8 cellular contexts compared by ENCODE assay signal in the genomic region with DNA sequence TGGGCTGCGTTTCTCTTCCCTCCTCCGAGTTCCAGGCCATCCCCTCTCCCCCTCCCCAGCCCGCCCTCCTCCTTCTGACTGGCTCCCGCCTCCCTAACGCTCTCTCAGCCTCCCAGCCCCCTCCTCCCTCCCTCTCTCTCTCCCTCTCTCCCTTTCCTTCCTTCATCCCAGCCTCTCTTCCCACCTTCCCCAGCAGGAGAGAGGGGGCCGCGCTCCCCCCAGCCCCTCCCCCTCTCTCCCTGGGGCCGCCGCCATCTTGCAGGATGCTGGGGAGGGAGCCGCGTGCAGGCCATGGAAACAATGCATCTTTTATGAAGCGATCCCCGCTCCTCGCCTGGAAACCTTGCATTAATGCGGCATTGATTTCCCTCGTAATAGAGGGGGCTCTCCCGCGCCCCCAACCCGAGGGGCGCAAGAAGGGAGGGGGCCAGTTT. TPM values are rescaled to one million over a fixed set of nuclear protein-coding genes. Genes with fewer than 3 reads are reported as not detected.
DNase-seq lines count a peak whose midpoint lies in the region; ATAC-seq and TF ChIP-seq lines count a peak whose summit lies in the region.

No MANE protein-coding gene starts in this region.

- H3K4ac ChIP-seq in IMR-90 (ENCODE audit: low read depth, low read length): no peak overlapping the region

- dilution Hi-C loops in IMR-90 (cut with HindIII; ENCODE audit: low sequenced_read_pairs, unreplicated experiment): no loop called here

- H3K4me3 ChIP-seq in AG04450 (ENCODE audit: low read depth, low read length) (peak overlapping the region; percentile 48), IMR-90 (ENCODE audit: insufficient read depth, low read depth, low read length) (peak overlapping the region; percentile 40), WERI-Rb-1 (ENCODE audit: low read depth, low read length) (peak overlapping the region; percentile 59), lower lobe of right lung (peak overlapping the region; percentile 53)

- H3K18ac ChIP-seq in IMR-90 (ENCODE audit: low read depth, low read length): peak overlapping the region; percentile 86; the same call in 1 of the 2 replicates

- no TSS peak for BruUV-seq in IMR-90 (replicated peaks; lab: Mats Ljungman, UMichigan)

- no peak overlapping the region for H2BK20ac ChIP-seq in IMR-90 (ENCODE audit: low read depth, low read length)

- peaks cover 19% of the 10 kb centered on the region for H3K27me3 ChIP-seq in AG04450 (ENCODE audit: control insufficient read depth, insufficient read depth, low read length)
- peaks cover 23% of the 10 kb centered on the region for H3K27me3 ChIP-seq in IMR-90 (ENCODE audit: control insufficient read depth, insufficient read depth, low read length)
- no peaks in the 10 kb centered on the region for H3K27me3 ChIP-seq in WERI-Rb-1 (ENCODE audit: insufficient read depth, low read depth, severe bottlenecking)
- no peaks in the 10 kb centered on the region for H3K27me3 ChIP-seq in lower lobe of right lung (ENCODE audit: low read depth)

- TF ChIP-seq CTCF in AG04450 (IDR thresholded peaks at IDR 0.05; ENCODE audit: low read depth, low read length): no peak
- no peak for TF ChIP-seq CTCF in IMR-90 (conservative IDR thresholded peaks at IDR 0.05; ENCODE audit: low read depth, low read length)
- TF ChIP-seq CTCF in WERI-Rb-1 (IDR thresholded peaks at IDR 0.05; ENCODE audit: low read depth, low read length): no peak
- TF ChIP-seq CTCF in lower lobe of right lung (IDR thresholded peaks at IDR 0.05): no peak

- H3K36me3 ChIP-seq in IMR-90 (ENCODE audit: control insufficient read depth, insufficient read depth, low read length): no peaks in the 10 kb centered on the region
- no peaks in the 10 kb centered on the region for H3K36me3 ChIP-seq in WERI-Rb-1
- H3K36me3 ChIP-seq in lower lobe of right lung: no peaks in the 10 kb centered on the region

- TF ChIP-seq RAD21 in IMR-90 (IDR thresholded peaks at IDR 0.05; ENCODE audit: low read length): no peak

- no peak for TF ChIP-seq POLR2A in IMR-90 (IDR thresholded peaks at IDR 0.05; ENCODE audit: low read depth, low read length)

- no peak overlapping the region for H3K14ac ChIP-seq in IMR-90 (replicated peaks; ENCODE audit: low read depth, low read length)

- no peak overlapping the region for H4K91ac ChIP-seq in IMR-90 (ENCODE audit: insufficient read depth, low read depth, low read length)

- H2AK9ac ChIP-seq in IMR-90 (replicated peaks; ENCODE audit: low read depth, low read length, poor library complexity): no peak overlapping the region

- no peaks in the 10 kb centered on the region for H4K20me1 ChIP-seq in IMR-90 (ENCODE audit: insufficient read depth, low read length)

- intact Hi-C loops in IMR-90 (cut with micrococcal nuclease): no loop called here
- intact Hi-C loops in lower lobe of right lung (cut with DNase I): no loop called here

- no peak overlapping the region for H3K23ac ChIP-seq in IMR-90 (ENCODE audit: low read depth, low read length)

- no peak overlapping the region for H2BK5ac ChIP-seq in IMR-90 (ENCODE audit: low read depth, low read length, poor library complexity, severe bottlenecking)

- no peaks in the 10 kb centered on the region for H3K79me1 ChIP-seq in IMR-90 (ENCODE audit: low read depth in 1 of 2, low read length in 2 of 2)

- H4K8ac ChIP-seq in IMR-90 (ENCODE audit: low read depth in 2 of 2, low read length in 2 of 2): peak overlapping the region; percentile 72 to 81; a peak in 3 of 4 replicates

- 0 out of 2 replicates have a peak overlapping the region, but pooled peaks have one; percentile 23 for H2BK120ac ChIP-seq in IMR-90 (ENCODE audit: low read depth, low read length)

- H3K4me1 ChIP-seq in IMR-90 (ENCODE audit: control insufficient read depth, insufficient read depth, low read length): peaks cover 2% of the 10 kb centered on the region; the same call in 1 of the 2 replicates
- peaks cover 9% of the 10 kb centered on the region for H3K4me1 ChIP-seq in lower lobe of right lung

- peak overlapping the region; percentile 90 for H3K4me2 ChIP-seq in IMR-90 (ENCODE audit: low read depth, low read length)

- no peak overlapping the region for H2BK15ac ChIP-seq in IMR-90 (ENCODE audit: low read depth, low read length)

- POLR2A ChIA-PET in AG04450 (lab: Yijun Ruan, JAX) (no interaction called here), IMR-90 (lab: Charles Lee; ENCODE audit: unreplicated experiment) (no interaction called here)

- CTCF ChIA-PET in AG04450 (lab: Charles Lee): no interaction called here
- CTCF ChIA-PET in IMR-90 (lab: Yijun Ruan, JAX): no interaction called here

- no peak overlapping the region for H3K56ac ChIP-seq in IMR-90 (ENCODE audit: extremely low read depth, insufficient read depth, low read length)

- WGBS in IMR-90 (ENCODE audit: extremely low coverage in 2 of 2, insufficient read length in 1 of 2), 2 experiments: 0% methylated on average over 1 of the region's 20 CpGs; no CpG with 5 or more reads in 1 of the 2 experiments

- no peak overlapping the region for H3K27ac ChIP-seq in AG04450 (ENCODE audit: low read depth, low read length)
- no peak overlapping the region for H3K27ac ChIP-seq in IMR-90 (ENCODE audit: insufficient read depth, low read length)
- peak overlapping the region; percentile 90 for H3K27ac ChIP-seq in WERI-Rb-1
- peak overlapping the region; percentile 19 for H3K27ac ChIP-seq in cingulate gyrus (ENCODE audit: low read depth, low read length)
- H3K27ac ChIP-seq in lower lobe of right lung: no peak overlapping the region

- peak overlapping the region; percentile 91 for H4K5ac ChIP-seq in IMR-90 (ENCODE audit: low read depth, low read length)

- H3K9me1 ChIP-seq in IMR-90 (ENCODE audit: insufficient read depth, low read length): no peaks in the 10 kb centered on the region

- H3K9me3 ChIP-seq in AG04450 (ENCODE audit: control insufficient read depth, insufficient read depth, low read length) (no peaks in the 10 kb centered on the region; the same call in 1 of the 2 replicates), IMR-90 (ENCODE audit: control insufficient read depth, insufficient read depth, low read length) (no peaks in the 10 kb centered on the region), WERI-Rb-1 (ENCODE audit: severe bottlenecking) (no peaks in the 10 kb centered on the region), lower lobe of right lung (no peaks in the 10 kb centered on the region)

- DNase-seq in AG04450 (ENCODE audit: low read depth, low spot score) (no peak), IMR-90 (no peak), WERI-Rb-1 (peak; percentile 93), lower lobe of right lung (no peak)
- DNase-seq in stimulated activated CD4-positive, alpha-beta T cell treated with anti-CD3 and anti-CD28 coated beads, TNF-alpha, amount 100 ng/mL, for 4 hours (ENCODE audit: low read depth in 3 of 3): peak; percentile 13 to 47 (median 18)

- 0 out of 2 replicates have a peak overlapping the region, but pooled peaks have one; percentile 9 for H3K9ac ChIP-seq in IMR-90 (ENCODE audit: low read depth, low read length)

- ATAC-seq in IMR-90 (ENCODE audit: low read depth) (peak; percentile 80), lower lobe of right lung (peak; percentile 55 to 59), GM18868 (IDR thresholded peaks at IDR 0.05; ENCODE audit: unreplicated experiment) (no peak), HG03280 (IDR thresholded peaks at IDR 0.05; ENCODE audit: unreplicated experiment) (no peak)

- in situ Hi-C loops in IMR-90 (cut with MboI; ENCODE audit: low sequenced_read_pairs): no loop called here

- H2AFZ ChIP-seq in IMR-90 (replicated peaks; ENCODE audit: low read length, poor library complexity): peak overlapping the region; percentile 72

- H2AK5ac ChIP-seq in IMR-90 (ENCODE audit: low read depth, low read length): no peak overlapping the region

TF ChIP-seq in IMR-90, 13 proteins besides CTCF, POLR2A, EP300 and RAD21:
- TF ChIP-seq BHLHE40 (IDR thresholded peaks at IDR 0.05; ENCODE audit: low read depth, low read length): no peak
- no peak for TF ChIP-seq CHD1 (IDR thresholded peaks at IDR 0.05; ENCODE audit: low read depth, low read length)
- TF ChIP-seq SMC3 (IDR thresholded peaks at IDR 0.05; ENCODE audit: low read depth, low read length): no peak
- TF ChIP-seq FOS (IDR thresholded peaks at IDR 0.05; ENCODE audit: low read depth, low read length): no peak
- TF ChIP-seq, protein P1, sequence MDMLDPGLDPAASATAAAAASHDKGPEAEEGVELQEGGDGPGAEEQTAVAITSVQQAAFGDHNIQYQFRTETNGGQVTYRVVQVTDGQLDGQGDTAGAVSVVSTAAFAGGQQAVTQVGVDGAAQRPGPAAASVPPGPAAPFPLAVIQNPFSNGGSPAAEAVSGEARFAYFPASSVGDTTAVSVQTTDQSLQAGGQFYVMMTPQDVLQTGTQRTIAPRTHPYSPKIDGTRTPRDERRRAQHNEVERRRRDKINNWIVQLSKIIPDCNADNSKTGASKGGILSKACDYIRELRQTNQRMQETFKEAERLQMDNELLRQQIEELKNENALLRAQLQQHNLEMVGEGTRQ (IDR thresholded peaks at IDR 0.05; ENCODE audit: low read depth, low read length): no peak
- TF ChIP-seq MXI1 (IDR thresholded peaks at IDR 0.05; ENCODE audit: borderline replicate concordance, low read depth, low read length): no peak
- TF ChIP-seq MAFK (IDR thresholded peaks at IDR 0.05; ENCODE audit: low read depth, low read length): no peak

RNA-seq across cellular contexts. Expression of a gene that starts 42.6 kb away (rescaled TPM):
- polyA plus RNA-seq in AG04450 (2011; rRNA removed): 2.0 and 2.9 TPM in 2 replicates
- polyA minus RNA-seq in AG04450 (2011; rRNA and poly(A)+ RNA removed): 5.7 and 12.6 TPM in 2 replicates
- 0.72 and 1.4 TPM in 2 replicates for total RNA-seq in IMR-90 (2012; rRNA removed)
- polyA plus RNA-seq in IMR-90 (2012; rRNA removed): 2.2 and 2.4 TPM in 2 replicates
- 0.78 and 3.2 TPM in 2 replicates for polyA plus RNA-seq in IMR-90 (2012; cell fraction: cytosol; rRNA removed)
- 5.8 and 14.9 TPM in 2 replicates for polyA plus RNA-seq in IMR-90 (2012; cell fraction: nucleus; rRNA removed; ENCODE audit: low replicate concordance)
- 28.7 TPM for total RNA-seq in lower lobe of right lung

Comparison
In these comparisons a context has a peak if more than half of its experiments do, and no peak if none do; other contexts are left out.
1. DNase-seq: peak in WERI-Rb-1 (single experiment) and stimulated activated CD4-positive, alpha-beta T cell treated with anti-CD3 and anti-CD28 coated beads, TNF-alpha, amount 100 ng/mL, for 4 hours (3 of 3); none in AG04450 (single experiment), IMR-90 (single experiment) and lower lobe of right lung (single experiment).
2. H3K27ac ChIP-seq: peak in WERI-Rb-1 (single experiment) and cingulate gyrus (single experiment); none in AG04450 (single experiment), IMR-90 (single experiment) and lower lobe of right lung (single experiment).
3. ATAC-seq: peak in IMR-90 (single experiment) and lower lobe of right lung (2 of 2); none in GM18868 (single experiment) and HG03280 (single experiment).
4. RNA of a gene that starts 42.6 kb away (total RNA-seq): 28.7 TPM in lower lobe of right lung (single experiment); 0.72 to 1.4 TPM in IMR-90; every median in the first group is over 10 times any median in the second.
5. Peak in every context shown above with its lines, with median percentiles within 50 percentile points of each other: H3K4me3 ChIP-seq.